Comparison of ENCODE assay signal across 1 cellular context in genomic region chr2:237692601-237693079, GRCh38.
TF ChIP-seq lines count a peak whose summit lies in the region.

No MANE protein-coding gene starts in this region.

TF ChIP-seq in GM23338, 12 proteins besides CTCF, POLR2A, EP300 and RAD21 (continued from another document):
- TF ChIP-seq, protein P1, sequence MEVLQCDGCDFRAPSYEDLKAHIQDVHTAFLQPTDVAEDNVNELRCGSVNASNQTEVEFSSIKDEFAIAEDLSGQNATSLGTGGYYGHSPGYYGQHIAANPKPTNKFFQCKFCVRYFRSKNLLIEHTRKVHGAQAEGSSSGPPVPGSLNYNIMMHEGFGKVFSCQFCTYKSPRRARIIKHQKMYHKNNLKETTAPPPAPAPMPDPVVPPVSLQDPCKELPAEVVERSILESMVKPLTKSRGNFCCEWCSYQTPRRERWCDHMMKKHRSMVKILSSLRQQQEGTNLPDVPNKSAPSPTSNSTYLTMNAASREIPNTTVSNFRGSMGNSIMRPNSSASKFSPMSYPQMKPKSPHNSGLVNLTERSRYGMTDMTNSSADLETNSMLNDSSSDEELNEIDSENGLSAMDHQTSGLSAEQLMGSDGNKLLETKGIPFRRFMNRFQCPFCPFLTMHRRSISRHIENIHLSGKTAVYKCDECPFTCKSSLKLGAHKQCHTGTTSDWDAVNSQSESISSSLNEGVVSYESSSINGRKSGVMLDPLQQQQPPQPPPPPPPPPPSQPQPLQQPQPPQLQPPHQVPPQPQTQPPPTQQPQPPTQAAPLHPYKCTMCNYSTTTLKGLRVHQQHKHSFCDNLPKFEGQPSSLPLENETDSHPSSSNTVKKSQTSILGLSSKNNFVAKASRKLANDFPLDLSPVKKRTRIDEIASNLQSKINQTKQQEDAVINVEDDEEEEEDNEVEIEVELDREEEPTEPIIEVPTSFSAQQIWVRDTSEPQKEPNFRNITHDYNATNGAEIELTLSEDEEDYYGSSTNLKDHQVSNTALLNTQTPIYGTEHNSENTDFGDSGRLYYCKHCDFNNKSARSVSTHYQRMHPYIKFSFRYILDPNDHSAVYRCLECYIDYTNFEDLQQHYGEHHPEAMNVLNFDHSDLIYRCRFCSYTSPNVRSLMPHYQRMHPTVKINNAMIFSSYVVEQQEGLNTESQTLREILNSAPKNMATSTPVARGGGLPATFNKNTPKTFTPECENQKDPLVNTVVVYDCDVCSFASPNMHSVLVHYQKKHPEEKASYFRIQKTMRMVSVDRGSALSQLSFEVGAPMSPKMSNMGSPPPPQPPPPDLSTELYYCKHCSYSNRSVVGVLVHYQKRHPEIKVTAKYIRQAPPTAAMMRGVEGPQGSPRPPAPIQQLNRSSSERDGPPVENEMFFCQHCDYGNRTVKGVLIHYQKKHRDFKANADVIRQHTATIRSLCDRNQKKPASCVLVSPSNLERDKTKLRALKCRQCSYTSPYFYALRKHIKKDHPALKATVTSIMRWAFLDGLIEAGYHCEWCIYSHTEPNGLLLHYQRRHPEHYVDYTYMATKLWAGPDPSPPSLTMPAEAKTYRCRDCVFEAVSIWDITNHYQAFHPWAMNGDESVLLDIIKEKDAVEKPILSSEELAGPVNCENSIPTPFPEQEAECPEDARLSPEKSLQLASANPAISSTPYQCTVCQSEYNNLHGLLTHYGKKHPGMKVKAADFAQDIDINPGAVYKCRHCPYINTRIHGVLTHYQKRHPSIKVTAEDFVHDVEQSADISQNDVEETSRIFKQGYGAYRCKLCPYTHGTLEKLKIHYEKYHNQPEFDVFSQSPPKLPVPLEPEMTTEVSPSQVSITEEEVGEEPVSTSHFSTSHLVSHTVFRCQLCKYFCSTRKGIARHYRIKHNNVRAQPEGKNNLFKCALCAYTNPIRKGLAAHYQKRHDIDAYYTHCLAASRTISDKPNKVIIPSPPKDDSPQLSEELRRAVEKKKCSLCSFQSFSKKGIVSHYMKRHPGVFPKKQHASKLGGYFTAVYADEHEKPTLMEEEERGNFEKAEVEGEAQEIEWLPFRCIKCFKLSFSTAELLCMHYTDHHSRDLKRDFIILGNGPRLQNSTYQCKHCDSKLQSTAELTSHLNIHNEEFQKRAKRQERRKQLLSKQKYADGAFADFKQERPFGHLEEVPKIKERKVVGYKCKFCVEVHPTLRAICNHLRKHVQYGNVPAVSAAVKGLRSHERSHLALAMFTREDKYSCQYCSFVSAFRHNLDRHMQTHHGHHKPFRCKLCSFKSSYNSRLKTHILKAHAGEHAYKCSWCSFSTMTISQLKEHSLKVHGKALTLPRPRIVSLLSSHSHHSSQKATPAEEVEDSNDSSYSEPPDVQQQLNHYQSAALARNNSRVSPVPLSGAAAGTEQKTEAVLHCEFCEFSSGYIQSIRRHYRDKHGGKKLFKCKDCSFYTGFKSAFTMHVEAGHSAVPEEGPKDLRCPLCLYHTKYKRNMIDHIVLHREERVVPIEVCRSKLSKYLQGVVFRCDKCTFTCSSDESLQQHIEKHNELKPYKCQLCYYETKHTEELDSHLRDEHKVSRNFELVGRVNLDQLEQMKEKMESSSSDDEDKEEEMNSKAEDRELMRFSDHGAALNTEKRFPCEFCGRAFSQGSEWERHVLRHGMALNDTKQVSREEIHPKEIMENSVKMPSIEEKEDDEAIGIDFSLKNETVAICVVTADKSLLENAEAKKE (CRISPR knock-in tag; IDR thresholded peaks at IDR 0.05): no peak
- TF ChIP-seq ZNF114 (CRISPR knock-in tag; IDR thresholded peaks at IDR 0.05): no peak
